In the genomic region with DNA sequence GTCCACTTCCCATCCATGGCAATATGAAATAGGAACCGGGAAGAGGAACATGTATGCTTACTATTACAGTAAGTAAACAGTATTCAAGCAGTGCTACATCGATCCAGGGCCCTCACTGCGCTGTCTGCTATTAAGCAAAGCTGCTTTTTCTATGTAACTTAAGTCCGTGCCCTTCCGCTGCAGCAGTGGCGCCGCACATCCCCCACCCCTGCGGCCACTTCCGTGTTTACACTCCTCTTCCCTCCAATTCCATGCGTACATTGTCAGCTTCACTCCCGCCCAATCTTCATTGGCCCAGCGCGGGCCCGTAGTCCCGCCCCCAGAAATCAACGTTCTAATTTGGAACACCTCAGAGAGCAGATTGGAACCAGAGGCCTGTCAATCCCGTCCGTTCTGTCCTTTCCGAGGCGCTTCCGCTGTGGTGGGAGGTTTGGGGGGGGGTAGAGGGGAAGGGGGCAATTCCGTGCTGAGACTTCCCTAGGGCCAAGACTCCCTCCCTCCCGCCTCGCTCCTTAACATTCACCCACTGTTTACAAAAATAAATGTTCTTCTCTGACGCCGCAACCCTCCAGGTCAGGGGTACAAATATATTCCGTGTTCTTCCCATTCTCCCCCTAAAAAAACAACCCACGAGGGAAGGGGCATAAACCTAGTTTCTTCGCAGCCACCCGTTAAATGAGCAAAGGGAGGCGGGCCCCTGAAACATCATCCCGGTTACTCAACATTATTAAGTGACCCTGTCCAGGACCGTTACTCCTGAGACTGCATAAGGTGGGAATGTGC, we compare ENCODE assay signal across 8 cellular contexts.
A peak's percentile ranks its signal among the peaks of the same experiment; 100 is the strongest.
DNase-seq lines count a peak whose midpoint lies in the region; ATAC-seq and TF ChIP-seq lines count a peak whose summit lies in the region.

No MANE protein-coding gene starts in this region.

- H3K27me3 Mint-ChIP-seq in T-helper 17 cell: no peaks in the 10 kb centered on the region

- no peak for TF ChIP-seq CTCF in left ventricle myocardium inferior (IDR thresholded peaks at IDR 0.05; ENCODE audit: borderline replicate concordance)
- no peak for TF ChIP-seq CTCF in upper lobe of right lung (IDR thresholded peaks at IDR 0.05)

- peak overlapping the region; percentile 91 for H3K4me3 ChIP-seq in left ventricle myocardium inferior
- peak overlapping the region; percentile 90 for H3K4me3 ChIP-seq in upper lobe of right lung

- H3K4me3 Mint-ChIP-seq in T-helper 17 cell: peak overlapping the region; percentile 99

- H3K9me3 ChIP-seq in T-helper 17 cell (ENCODE audit: control insufficient read depth, low read length, poor library complexity, severe bottlenecking) (no peaks in the 10 kb centered on the region), left ventricle myocardium inferior (replicated peaks) (no peaks in the 10 kb centered on the region), upper lobe of right lung (no peaks in the 10 kb centered on the region)

- H3K4me1 Mint-ChIP-seq in T-helper 17 cell: peaks cover 26% of the 10 kb centered on the region

- intact Hi-C loops in left ventricle myocardium inferior (cut with micrococcal nuclease) (no loop called here), posterior vena cava (cut with DNase I) (loop anchor here in 1 of 2 donors (5.0 kb wide), 1 partner anchor 94 kb away; the partner anchor contains the start of gene ELF2), upper lobe of right lung (cut with DNase I) (no loop called here)

- peak; percentile 94 for ATAC-seq in GM18499 (IDR thresholded peaks at IDR 0.05; ENCODE audit: insufficient read depth, unreplicated experiment)
- ATAC-seq in HG02938 (IDR thresholded peaks at IDR 0.05; ENCODE audit: unreplicated experiment): peak; percentile 87
- peak; percentile 86 for ATAC-seq in T-helper 17 cell
- ATAC-seq in upper lobe of right lung: peak; percentile 93

- H3K27me3 ChIP-seq in left ventricle myocardium inferior (ENCODE audit: low read depth) (no peaks in the 10 kb centered on the region), upper lobe of right lung (no peaks in the 10 kb centered on the region)

- DNase-seq in NCI-H1694 treated with DMSO at 0.1 percent for 48 hours (lab: John Stamatoyannopoulos, UW) (peak; percentile 93), T-helper 17 cell (peak; percentile 79 to 89 (median 80)), left ventricle myocardium inferior (peak; percentile 93), posterior vena cava (ENCODE audit: low spot score) (peak; percentile 97), upper lobe of right lung (peak; percentile 96)

- peak overlapping the region; percentile 99 for H3K27ac Mint-ChIP-seq in T-helper 17 cell

- H3K4me1 ChIP-seq in left ventricle myocardium inferior: peaks cover 72% of the 10 kb centered on the region
- H3K4me1 ChIP-seq in upper lobe of right lung: peaks cover 31% of the 10 kb centered on the region

- no peaks in the 10 kb centered on the region for H3K36me3 ChIP-seq in left ventricle myocardium inferior
- H3K36me3 ChIP-seq in upper lobe of right lung: no peaks in the 10 kb centered on the region

- H3K27ac ChIP-seq in angular gyrus (ENCODE audit: low read depth, low read length): peak overlapping the region; percentile 94
- peak overlapping the region; percentile 97 for H3K27ac ChIP-seq in left ventricle myocardium inferior (replicated peaks)
- peak overlapping the region; percentile 96 for H3K27ac ChIP-seq in upper lobe of right lung

- H3K36me3 Mint-ChIP-seq in T-helper 17 cell (ENCODE audit: low read depth): peaks cover 2% of the 10 kb centered on the region

Comparison
In these comparisons a context has a peak if more than half of its experiments do, and no peak if none do; other contexts are left out.
1. Peak in every context shown above with its lines: DNase-seq, ATAC-seq, H3K4me3 ChIP-seq and H3K27ac ChIP-seq.